In the genomic region with DNA sequence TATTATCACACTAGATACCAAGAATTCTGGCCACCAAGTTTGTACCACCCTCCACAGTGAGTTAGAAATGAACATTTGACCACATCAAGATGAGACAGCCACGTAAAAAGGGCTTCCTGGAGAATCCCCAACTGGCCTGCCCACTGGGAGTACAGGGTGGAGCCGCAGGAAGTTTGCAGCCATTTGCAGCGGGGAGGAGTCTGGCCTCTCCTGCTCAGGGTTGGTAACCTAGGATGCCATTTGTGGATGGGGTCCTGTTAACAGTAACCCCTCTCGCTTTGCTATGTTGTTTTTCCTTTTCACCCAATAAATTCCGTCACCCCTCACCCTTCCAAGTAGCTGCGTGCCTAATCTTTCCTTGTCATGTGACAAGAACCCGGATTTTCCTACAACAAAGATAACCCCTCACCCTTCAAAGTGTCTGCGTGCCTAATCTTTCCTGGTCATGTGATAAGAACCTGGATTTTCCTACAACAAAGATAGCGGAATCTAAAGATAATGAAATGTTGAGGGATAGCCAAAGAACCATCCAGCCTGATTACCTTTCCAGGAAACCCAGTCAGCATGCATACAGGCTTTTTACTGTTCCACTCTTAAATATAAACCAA, we compare ENCODE assay signal across 1 cellular context.
TF ChIP-seq lines count a peak whose summit lies in the region.

No MANE protein-coding gene starts in this region.

TF ChIP-seq in WTC11, 78 proteins besides CTCF, POLR2A, EP300 and RAD21:
- TF ChIP-seq FOXP1 (CRISPR knock-in tag; IDR thresholded peaks at IDR 0.05; ENCODE audit: borderline replicate concordance) (no peak), MXD4 (CRISPR knock-in tag; IDR thresholded peaks at IDR 0.05; ENCODE audit: borderline replicate concordance) (peak; percentile 27; the same call in 1 of the 2 replicates), ATF1 (CRISPR knock-in tag; IDR thresholded peaks at IDR 0.05) (no peak), GTF2I (CRISPR knock-in tag; conservative IDR thresholded peaks at IDR 0.05) (no peak), NR3C1 (CRISPR knock-in tag; conservative IDR thresholded peaks at IDR 0.05; ENCODE audit: low read depth) (no peak), ELF4 (CRISPR knock-in tag; IDR thresholded peaks at IDR 0.05; ENCODE audit: low read depth) (no peak), FOXK1 (CRISPR knock-in tag; IDR thresholded peaks at IDR 0.05) (no peak), TEAD4 (CRISPR knock-in tag; IDR thresholded peaks at IDR 0.05) (no peak), SMAD4 (CRISPR knock-in tag; IDR thresholded peaks at IDR 0.05) (no peak), RELA (CRISPR knock-in tag; IDR thresholded peaks at IDR 0.05; ENCODE audit: borderline replicate concordance) (no peak), ZNF423 (CRISPR knock-in tag; IDR thresholded peaks at IDR 0.05) (no peak), ZNF671 (CRISPR knock-in tag; IDR thresholded peaks at IDR 0.05) (no peak), KAT7 (CRISPR knock-in tag; IDR thresholded peaks at IDR 0.05; ENCODE audit: borderline replicate concordance) (no peak)
- TF ChIP-seq, protein P1, sequence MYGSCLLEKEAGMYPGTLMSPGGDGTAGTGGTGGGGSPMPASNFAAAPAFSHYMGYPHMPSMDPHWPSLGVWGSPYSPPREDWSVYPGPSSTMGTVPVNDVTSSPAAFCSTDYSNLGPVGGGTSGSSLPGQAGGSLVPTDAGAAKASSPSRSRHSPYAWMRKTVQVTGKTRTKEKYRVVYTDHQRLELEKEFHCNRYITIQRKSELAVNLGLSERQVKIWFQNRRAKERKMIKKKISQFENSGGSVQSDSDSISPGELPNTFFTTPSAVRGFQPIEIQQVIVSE (CRISPR knock-in tag; IDR thresholded peaks at IDR 0.05; ENCODE audit: borderline replicate concordance), result no peak
- TF ChIP-seq, protein P2, sequence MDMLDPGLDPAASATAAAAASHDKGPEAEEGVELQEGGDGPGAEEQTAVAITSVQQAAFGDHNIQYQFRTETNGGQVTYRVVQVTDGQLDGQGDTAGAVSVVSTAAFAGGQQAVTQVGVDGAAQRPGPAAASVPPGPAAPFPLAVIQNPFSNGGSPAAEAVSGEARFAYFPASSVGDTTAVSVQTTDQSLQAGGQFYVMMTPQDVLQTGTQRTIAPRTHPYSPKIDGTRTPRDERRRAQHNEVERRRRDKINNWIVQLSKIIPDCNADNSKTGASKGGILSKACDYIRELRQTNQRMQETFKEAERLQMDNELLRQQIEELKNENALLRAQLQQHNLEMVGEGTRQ (CRISPR knock-in tag; IDR thresholded peaks at IDR 0.05), result peak; percentile 56
- TF ChIP-seq, protein P3, sequence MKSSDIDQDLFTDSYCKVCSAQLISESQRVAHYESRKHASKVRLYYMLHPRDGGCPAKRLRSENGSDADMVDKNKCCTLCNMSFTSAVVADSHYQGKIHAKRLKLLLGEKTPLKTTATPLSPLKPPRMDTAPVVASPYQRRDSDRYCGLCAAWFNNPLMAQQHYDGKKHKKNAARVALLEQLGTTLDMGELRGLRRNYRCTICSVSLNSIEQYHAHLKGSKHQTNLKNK (CRISPR knock-in tag; IDR thresholded peaks at IDR 0.05), result no peak
- TF ChIP-seq, protein P4, sequence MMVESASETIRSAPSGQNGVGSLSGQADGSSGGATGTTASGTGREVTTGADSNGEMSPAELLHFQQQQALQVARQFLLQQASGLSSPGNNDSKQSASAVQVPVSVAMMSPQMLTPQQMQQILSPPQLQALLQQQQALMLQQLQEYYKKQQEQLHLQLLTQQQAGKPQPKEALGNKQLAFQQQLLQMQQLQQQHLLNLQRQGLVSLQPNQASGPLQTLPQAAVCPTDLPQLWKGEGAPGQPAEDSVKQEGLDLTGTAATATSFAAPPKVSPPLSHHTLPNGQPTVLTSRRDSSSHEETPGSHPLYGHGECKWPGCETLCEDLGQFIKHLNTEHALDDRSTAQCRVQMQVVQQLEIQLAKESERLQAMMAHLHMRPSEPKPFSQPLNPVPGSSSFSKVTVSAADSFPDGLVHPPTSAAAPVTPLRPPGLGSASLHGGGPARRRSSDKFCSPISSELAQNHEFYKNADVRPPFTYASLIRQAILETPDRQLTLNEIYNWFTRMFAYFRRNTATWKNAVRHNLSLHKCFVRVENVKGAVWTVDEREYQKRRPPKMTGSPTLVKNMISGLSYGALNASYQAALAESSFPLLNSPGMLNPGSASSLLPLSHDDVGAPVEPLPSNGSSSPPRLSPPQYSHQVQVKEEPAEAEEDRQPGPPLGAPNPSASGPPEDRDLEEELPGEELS (CRISPR knock-in tag; IDR thresholded peaks at IDR 0.05), result no peak
- TF ChIP-seq, protein P5, sequence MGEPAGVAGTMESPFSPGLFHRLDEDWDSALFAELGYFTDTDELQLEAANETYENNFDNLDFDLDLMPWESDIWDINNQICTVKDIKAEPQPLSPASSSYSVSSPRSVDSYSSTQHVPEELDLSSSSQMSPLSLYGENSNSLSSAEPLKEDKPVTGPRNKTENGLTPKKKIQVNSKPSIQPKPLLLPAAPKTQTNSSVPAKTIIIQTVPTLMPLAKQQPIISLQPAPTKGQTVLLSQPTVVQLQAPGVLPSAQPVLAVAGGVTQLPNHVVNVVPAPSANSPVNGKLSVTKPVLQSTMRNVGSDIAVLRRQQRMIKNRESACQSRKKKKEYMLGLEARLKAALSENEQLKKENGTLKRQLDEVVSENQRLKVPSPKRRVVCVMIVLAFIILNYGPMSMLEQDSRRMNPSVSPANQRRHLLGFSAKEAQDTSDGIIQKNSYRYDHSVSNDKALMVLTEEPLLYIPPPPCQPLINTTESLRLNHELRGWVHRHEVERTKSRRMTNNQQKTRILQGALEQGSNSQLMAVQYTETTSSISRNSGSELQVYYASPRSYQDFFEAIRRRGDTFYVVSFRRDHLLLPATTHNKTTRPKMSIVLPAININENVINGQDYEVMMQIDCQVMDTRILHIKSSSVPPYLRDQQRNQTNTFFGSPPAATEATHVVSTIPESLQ (CRISPR knock-in tag; IDR thresholded peaks at IDR 0.05), result no peak
TF ChIP-seq in WTC11: peak in this region for 2.
